8 cellular contexts compared by ENCODE assay signal in the genomic region with DNA sequence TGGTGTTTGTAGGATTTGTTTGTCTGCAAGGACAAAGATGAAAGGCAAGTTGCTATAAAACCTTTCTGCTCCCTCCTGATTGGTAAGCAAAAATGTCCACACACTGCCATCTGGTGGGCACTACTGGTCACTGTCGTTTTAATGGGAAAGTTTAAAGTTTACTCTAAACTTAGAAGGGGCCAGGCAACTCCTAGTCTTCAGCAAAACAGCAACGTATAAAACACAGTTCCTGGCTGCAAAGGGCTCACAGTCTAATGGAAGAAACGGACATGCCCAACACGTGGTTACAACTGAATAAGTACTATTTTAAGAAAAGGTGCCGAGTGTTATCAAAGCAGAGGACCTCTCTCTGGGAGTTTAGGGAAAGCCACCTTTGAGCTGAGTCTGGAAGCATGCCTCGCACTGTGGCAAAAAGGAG. TPM values are rescaled to one million over a fixed set of nuclear protein-coding genes. Genes with fewer than 3 reads are reported as not detected.
DNase-seq lines count a peak whose midpoint lies in the region; ATAC-seq and TF ChIP-seq lines count a peak whose summit lies in the region.

No MANE protein-coding gene starts in this region.

- H3K4me1 ChIP-seq in IMR-90 (ENCODE audit: control insufficient read depth, insufficient read depth, low read length) = 0 out of 2 replicates have a peak, but pooled peaks cover 3% of the 10 kb centered on the region
- peaks cover 7 to 13% of the 10 kb centered on the region in 2 donors for H3K4me1 ChIP-seq in thyroid gland

- no peak overlapping the region for H3K23ac ChIP-seq in IMR-90 (ENCODE audit: low read depth, low read length)

- H3K9me3 Mint-ChIP-seq in Calu3 (ENCODE audit: low read depth, unreplicated experiment) = no peaks in the 10 kb centered on the region

- H2BK5ac ChIP-seq in IMR-90 (ENCODE audit: low read depth, low read length, poor library complexity, severe bottlenecking) = no peak overlapping the region

- no peak overlapping the region for H3K56ac ChIP-seq in IMR-90 (ENCODE audit: extremely low read depth, insufficient read depth, low read length)

- POLR2A ChIA-PET in IMR-90 (lab: Charles Lee; ENCODE audit: unreplicated experiment) = no interaction called here

- no peaks in the 10 kb centered on the region for H3K36me3 Mint-ChIP-seq in Calu3 (ENCODE audit: insufficient read depth, unreplicated experiment)

- H3K27me3 Mint-ChIP-seq in Calu3 (ENCODE audit: unreplicated experiment) = no peaks in the 10 kb centered on the region

- no peak overlapping the region for H3K9ac ChIP-seq in IMR-90 (ENCODE audit: low read depth, low read length)

- no peak overlapping the region for H3K4me3 Mint-ChIP-seq in Calu3 (ENCODE audit: low read depth, unreplicated experiment)

- H4K5ac ChIP-seq in IMR-90 (ENCODE audit: low read depth, low read length) = no peak overlapping the region

- H3K27me3 ChIP-seq in IMR-90 (ENCODE audit: control insufficient read depth, insufficient read depth, low read length) (peaks cover 9% of the 10 kb centered on the region), thyroid gland (no peaks in the 10 kb centered on the region)

- in situ Hi-C loops in IMR-90 (cut with MboI; ENCODE audit: low sequenced_read_pairs) = loop anchor here (25.0 kb wide), 1 partner anchor 686 kb away; no protein-coding TSS in a partner anchor

- H3K9me3 ChIP-seq in IMR-90 (ENCODE audit: control insufficient read depth, insufficient read depth, low read length) (no peaks in the 10 kb centered on the region), thyroid gland (no peaks in the 10 kb centered on the region)

- H3K4me3 ChIP-seq in IMR-90 (ENCODE audit: insufficient read depth, low read depth, low read length) = no peak overlapping the region
- no peak overlapping the region for H3K4me3 ChIP-seq in thyroid gland (replicated peaks in 1 of 3)

- no peaks in the 10 kb centered on the region for H3K36me3 ChIP-seq in IMR-90 (ENCODE audit: control insufficient read depth, insufficient read depth, low read length)
- H3K36me3 ChIP-seq in thyroid gland = no peaks in the 10 kb centered on the region

- no peaks in the 10 kb centered on the region for H3K79me1 ChIP-seq in IMR-90 (ENCODE audit: low read depth in 1 of 2, low read length in 2 of 2)

- BruUV-seq in Calu3 (replicated peaks; lab: Mats Ljungman, UMichigan) (no TSS peak), IMR-90 (replicated peaks; lab: Mats Ljungman, UMichigan) (no TSS peak)

- TF ChIP-seq RAD21 in IMR-90 (IDR thresholded peaks at IDR 0.05; ENCODE audit: low read length) = peak; percentile 79

- H2AFZ ChIP-seq in IMR-90 (replicated peaks; ENCODE audit: low read length, poor library complexity) = no peak overlapping the region

- no peak overlapping the region for H2BK20ac ChIP-seq in IMR-90 (ENCODE audit: low read depth, low read length)

- H3K18ac ChIP-seq in IMR-90 (ENCODE audit: low read depth, low read length) = no peak overlapping the region

- H4K91ac ChIP-seq in IMR-90 (ENCODE audit: insufficient read depth, low read depth, low read length) = no peak overlapping the region

- H3K4me1 Mint-ChIP-seq in Calu3 (ENCODE audit: low read depth, unreplicated experiment) = peaks cover 27% of the 10 kb centered on the region

- no peaks in the 10 kb centered on the region for H3K9me1 ChIP-seq in IMR-90 (ENCODE audit: insufficient read depth, low read length)

- H2BK120ac ChIP-seq in IMR-90 (ENCODE audit: low read depth, low read length) = no peak overlapping the region

- no peak overlapping the region for H3K14ac ChIP-seq in IMR-90 (replicated peaks; ENCODE audit: low read depth, low read length)

- H2AK5ac ChIP-seq in IMR-90 (ENCODE audit: low read depth, low read length) = no peak overlapping the region

- no peak overlapping the region for H2BK15ac ChIP-seq in IMR-90 (ENCODE audit: low read depth, low read length)

- no peaks in the 10 kb centered on the region for H4K20me1 ChIP-seq in IMR-90 (ENCODE audit: insufficient read depth, low read length)

- H3K27ac ChIP-seq in IMR-90 (ENCODE audit: insufficient read depth, low read length) (no peak overlapping the region), thyroid gland (peak overlapping the region in 2 of 3 donors; percentile 29 to 49)

- TF ChIP-seq POLR2A in IMR-90 (IDR thresholded peaks at IDR 0.05; ENCODE audit: low read depth, low read length) (no peak), thyroid gland (IDR thresholded peaks at IDR 0.05) (no peak)

- DNase-seq in Calu3 = peak; percentile 74
- DNase-seq in IMR-90 = peak; percentile 67
- DNase-seq in RPMI7951 (ENCODE audit: low read depth) = peak; percentile 63
- DNase-seq in activated T-helper 9 cell treated with anti-CD3 and anti-CD28 coated beads, Interleukin-2, amount 50 U/mL, for 16 hours (ENCODE audit: low read depth) = peak; percentile 38
- DNase-seq in foreskin melanocyte = peak; percentile 44
- peak; percentile 33 for DNase-seq in occipital lobe (lab: John Stamatoyannopoulos, UW)
- peak; percentile 67 to 77 for DNase-seq in thyroid gland

- TF ChIP-seq CTCF in Calu3 (IDR thresholded peaks at IDR 0.05; ENCODE audit: unreplicated experiment) (peak; percentile 81), IMR-90 (conservative IDR thresholded peaks at IDR 0.05; ENCODE audit: low read depth, low read length) (peak; percentile 81), thyroid gland (IDR thresholded peaks at IDR 0.05) (peak; percentile 40 to 89 (median 81))

- ATAC-seq in GM21367 (IDR thresholded peaks at IDR 0.05; ENCODE audit: unreplicated experiment) = peak; percentile 75
- peak; percentile 91 for ATAC-seq in IMR-90 (ENCODE audit: low read depth)

- CTCF ChIA-PET in Calu3 (lab: Charles Lee) (interaction anchor here (0.6 to 1.3 kb wide), 4 partner anchors 16 to 1409 kb away, joined by 3 to 5 read pairs (median 4); no protein-coding TSS in a partner anchor), IMR-90 (lab: Yijun Ruan, JAX) (interaction anchor here (0.7 kb wide), 1 partner anchor 1089 kb away, joined by 3 read pairs; no protein-coding TSS in a partner anchor)

- no peak overlapping the region for H3K4me2 ChIP-seq in IMR-90 (ENCODE audit: low read depth, low read length)

- peak overlapping the region; percentile 23 for H2AK9ac ChIP-seq in IMR-90 (replicated peaks; ENCODE audit: low read depth, low read length, poor library complexity)

- H4K8ac ChIP-seq in IMR-90 (ENCODE audit: low read depth in 2 of 2, low read length in 2 of 2) = no peak overlapping the region

- intact Hi-C loops in Calu3 (cut with micrococcal nuclease; ENCODE audit: unreplicated experiment) (loop anchor here (1.0 to 2.0 kb wide), 2 partner anchors 85 to 191 kb away; no protein-coding TSS in a partner anchor), IMR-90 (cut with micrococcal nuclease) (loop anchor here (1.0 to 10.0 kb wide), 5 partner anchors 171 to 1408 kb away; partner anchors contain the start of gene LPP), thyroid gland (cut with DNase I) (loop anchor here (5.0 to 10.0 kb wide), 2 partner anchors 183 to 1411 kb away; no protein-coding TSS in a partner anchor)

- dilution Hi-C loops in IMR-90 (cut with HindIII; ENCODE audit: low sequenced_read_pairs, unreplicated experiment) = no loop called here

- WGBS in IMR-90 (ENCODE audit: extremely low coverage in 2 of 2, insufficient read length in 1 of 2), 2 experiments = 80% methylated on average over 1 of the region's 6 CpGs; no CpG with 5 or more reads in 1 of the 2 experiments
- 13 to 20% methylated on average over 6 of the region's 6 CpGs for WGBS in thyroid gland, 2 donors

- H3K27ac Mint-ChIP-seq in Calu3 (ENCODE audit: unreplicated experiment) = no peak overlapping the region

- no peak overlapping the region for H3K4ac ChIP-seq in IMR-90 (ENCODE audit: low read depth, low read length)

TF ChIP-seq in IMR-90, 13 proteins besides CTCF, POLR2A, EP300 and RAD21:
- TF ChIP-seq SMC3 (IDR thresholded peaks at IDR 0.05; ENCODE audit: low read depth, low read length) (peak; percentile 77), USF2 (IDR thresholded peaks at IDR 0.05; ENCODE audit: low read depth, low read length) (no peak), MAFK (IDR thresholded peaks at IDR 0.05; ENCODE audit: low read depth, low read length) (0 out of 2 replicates have a peak, but pooled peaks have one; percentile 14)
TF ChIP-seq in IMR-90: peak in this region for 2.

RNA-seq across cellular contexts. Expression of gene TPRG1, which starts 23.7 kb away (rescaled TPM):
- total RNA-seq in Calu3 (2022) (1.2 and 2.1 TPM in 2 replicates), IMR-90 (2012; rRNA removed) (0.56 TPM in 1 of 2 replicates, not detected in the other), occipital lobe (0.94 TPM), thyroid gland (10 to 100 TPM in 1 of 4 donors, 1 to 10 TPM in 3; 2.0 to 10.5 (median 5.7) TPM)
- polyA plus RNA-seq in IMR-90 (2012; rRNA removed) = 0.14 and 0.17 TPM in 2 replicates
- 0.01 TPM in 1 of 2 replicates, not detected in the other for polyA plus RNA-seq in IMR-90 (2012; cell fraction: cytosol; rRNA removed)
- polyA plus RNA-seq in IMR-90 (2012; cell fraction: nucleus; rRNA removed; ENCODE audit: low replicate concordance) = 0.44 and 2.5 TPM in 2 replicates
- total RNA-seq in RPMI7951 (2014; rRNA removed; shearing (Covaris generic)) = 0.98 and 2.0 TPM in 2 replicates
